In genomic region chr12:92295523-92295922, GRCh38 we compare ENCODE assay signal across 1 cellular context.
TF ChIP-seq lines count a peak whose summit lies in the region.

No MANE protein-coding gene starts in this region.

TF ChIP-seq in WTC11, 78 proteins besides CTCF, POLR2A, EP300 and RAD21:
- TF ChIP-seq E2F4 (CRISPR knock-in tag; IDR thresholded peaks at IDR 0.05; ENCODE audit: borderline replicate concordance, low read depth) = no peak
- no peak for TF ChIP-seq ATF3 (CRISPR knock-in tag; conservative IDR thresholded peaks at IDR 0.05)
- TF ChIP-seq TEAD4 (CRISPR knock-in tag; IDR thresholded peaks at IDR 0.05) = no peak
- TF ChIP-seq HMGXB4 (CRISPR knock-in tag; IDR thresholded peaks at IDR 0.05) = no peak
- TF ChIP-seq NFE2L1 (CRISPR knock-in tag; IDR thresholded peaks at IDR 0.05) = no peak
- TF ChIP-seq ZNF263 (CRISPR knock-in tag; IDR thresholded peaks at IDR 0.05; ENCODE audit: low read depth) = no peak
- TF ChIP-seq JUN (CRISPR knock-in tag; IDR thresholded peaks at IDR 0.05) = no peak
- TF ChIP-seq PRRX2 (CRISPR knock-in tag; IDR thresholded peaks at IDR 0.05) = no peak
- no peak for TF ChIP-seq GRHL2 (CRISPR knock-in tag; IDR thresholded peaks at IDR 0.05; ENCODE audit: insufficient replicate concordance, severe bottlenecking)
- no peak for TF ChIP-seq MXD4 (CRISPR knock-in tag; IDR thresholded peaks at IDR 0.05; ENCODE audit: borderline replicate concordance)
- TF ChIP-seq MAX (CRISPR knock-in tag; IDR thresholded peaks at IDR 0.05) = no peak
- TF ChIP-seq OVOL2 (CRISPR knock-in tag; IDR thresholded peaks at IDR 0.05; ENCODE audit: borderline replicate concordance) = no peak
